1 cellular context compared by ENCODE assay signal in the genomic region with DNA sequence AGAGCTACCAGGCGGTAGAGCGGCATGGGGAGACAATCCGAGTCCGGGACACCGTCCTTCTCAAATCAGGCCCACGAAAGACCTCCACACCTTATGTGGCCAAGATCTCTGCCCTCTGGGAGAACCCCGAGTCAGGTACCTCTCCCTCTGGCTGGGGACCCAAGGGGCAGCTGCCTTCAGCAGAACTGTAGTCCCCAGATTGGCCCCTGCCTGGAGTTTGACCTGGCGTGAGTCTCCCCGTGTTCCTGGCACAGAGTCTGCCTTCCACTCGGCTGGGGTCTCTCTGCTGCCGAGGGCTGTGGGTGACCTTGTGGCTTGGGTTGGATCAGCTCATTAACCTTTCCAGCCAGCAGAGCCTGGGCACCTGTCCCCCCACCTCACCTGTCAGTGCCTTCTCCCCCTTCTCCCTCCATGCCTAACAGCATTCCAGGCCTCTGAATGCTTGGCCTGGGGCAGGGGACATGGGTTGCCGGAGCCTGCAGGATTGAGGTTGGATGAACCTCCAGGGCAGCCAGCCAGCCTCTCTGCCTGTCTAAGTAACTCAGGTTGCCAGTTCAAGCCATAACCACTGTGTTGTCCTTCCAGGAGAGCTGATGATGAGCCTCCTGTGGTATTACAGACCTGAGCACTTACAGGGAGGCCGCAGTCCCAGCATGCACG.
TF ChIP-seq lines count a peak whose summit lies in the region.

No MANE protein-coding gene starts in this region.

TF ChIP-seq in GM12878, 131 proteins besides CTCF, POLR2A, EP300 and RAD21:
- TF ChIP-seq STAT3 (IDR thresholded peaks at IDR 0.05; ENCODE audit: low read depth, low read length), result no peak
- TF ChIP-seq, protein P1, sequence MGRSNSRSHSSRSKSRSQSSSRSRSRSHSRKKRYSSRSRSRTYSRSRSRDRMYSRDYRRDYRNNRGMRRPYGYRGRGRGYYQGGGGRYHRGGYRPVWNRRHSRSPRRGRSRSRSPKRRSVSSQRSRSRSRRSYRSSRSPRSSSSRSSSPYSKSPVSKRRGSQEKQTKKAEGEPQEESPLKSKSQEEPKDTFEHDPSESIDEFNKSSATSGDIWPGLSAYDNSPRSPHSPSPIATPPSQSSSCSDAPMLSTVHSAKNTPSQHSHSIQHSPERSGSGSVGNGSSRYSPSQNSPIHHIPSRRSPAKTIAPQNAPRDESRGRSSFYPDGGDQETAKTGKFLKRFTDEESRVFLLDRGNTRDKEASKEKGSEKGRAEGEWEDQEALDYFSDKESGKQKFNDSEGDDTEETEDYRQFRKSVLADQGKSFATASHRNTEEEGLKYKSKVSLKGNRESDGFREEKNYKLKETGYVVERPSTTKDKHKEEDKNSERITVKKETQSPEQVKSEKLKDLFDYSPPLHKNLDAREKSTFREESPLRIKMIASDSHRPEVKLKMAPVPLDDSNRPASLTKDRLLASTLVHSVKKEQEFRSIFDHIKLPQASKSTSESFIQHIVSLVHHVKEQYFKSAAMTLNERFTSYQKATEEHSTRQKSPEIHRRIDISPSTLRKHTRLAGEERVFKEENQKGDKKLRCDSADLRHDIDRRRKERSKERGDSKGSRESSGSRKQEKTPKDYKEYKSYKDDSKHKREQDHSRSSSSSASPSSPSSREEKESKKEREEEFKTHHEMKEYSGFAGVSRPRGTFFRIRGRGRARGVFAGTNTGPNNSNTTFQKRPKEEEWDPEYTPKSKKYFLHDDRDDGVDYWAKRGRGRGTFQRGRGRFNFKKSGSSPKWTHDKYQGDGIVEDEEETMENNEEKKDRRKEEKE (IDR thresholded peaks at IDR 0.05), result no peak
- TF ChIP-seq RUNX3 (IDR thresholded peaks at IDR 0.05; ENCODE audit: low read length), result no peak
- no peak for TF ChIP-seq CHD2 (IDR thresholded peaks at IDR 0.05; ENCODE audit: borderline replicate concordance, low read depth, low read length)
- TF ChIP-seq KAT2A (conservative IDR thresholded peaks at IDR 0.05; ENCODE audit: control insufficient read depth, low read depth, low read length), result no peak
- no peak for TF ChIP-seq BRCA1 (IDR thresholded peaks at IDR 0.05; ENCODE audit: low read depth, low read length)
- no peak for TF ChIP-seq BHLHE40 (IDR thresholded peaks at IDR 0.05; ENCODE audit: borderline replicate concordance in 1 of 2, low read depth in 2 of 2, low read length in 1 of 2)
- TF ChIP-seq USF2 (IDR thresholded peaks at IDR 0.05; ENCODE audit: borderline replicate concordance, low read depth, low read length), result no peak
- TF ChIP-seq POLR2AphosphoS5 (IDR thresholded peaks at IDR 0.05; ENCODE audit: low read length), result no peak
- no peak for TF ChIP-seq KDM1A (IDR thresholded peaks at IDR 0.05; ENCODE audit: borderline replicate concordance)
- TF ChIP-seq ZNF622 (IDR thresholded peaks at IDR 0.05), result no peak
